21 cellular contexts compared by ENCODE assay signal in genomic region chr20:63158352-63158751, GRCh38. TPM values are rescaled to one million over a fixed set of nuclear protein-coding genes. Genes with fewer than 3 reads are reported as not detected.
A peak's percentile ranks its signal among the peaks of the same experiment; 100 is the strongest.
DNase-seq lines count a peak whose midpoint lies in the region; ATAC-seq and TF ChIP-seq lines count a peak whose summit lies in the region.
"Had no signal": no experiment of that assay in that cellular context is flagged by ENCODE, and none has a peak within 500 bp of the region (broad histone marks: within the 10 kb centered on the region; RNA-seq: fewer than 3 reads in every experiment).

No MANE protein-coding gene starts in this region.

- no peak overlapping the region for H4K91ac ChIP-seq in neuronal stem cell (ENCODE audit: low read depth, low read length, poor library complexity)

- H2BK120ac ChIP-seq in neuronal stem cell (ENCODE audit: low read depth, low read length) = no peak overlapping the region

- H2BK15ac ChIP-seq in neuronal stem cell (ENCODE audit: low read length) = no peak overlapping the region

- ATAC-seq in RWPE2 (ENCODE audit: low read depth) = no peak
- ATAC-seq in aorta (ENCODE audit: low FRiP score) = no peak
- no peak for ATAC-seq in HG02840 (IDR thresholded peaks at IDR 0.05; ENCODE audit: low FRiP score, unreplicated experiment)
- ATAC-seq: A549, HCT116 had no signal

- H3K27ac ChIP-seq in HEK293 (ENCODE audit: extremely low read depth, low read depth, low read length) (no peak overlapping the region), RWPE2 (ENCODE audit: poor library complexity, severe bottlenecking) (no peak overlapping the region), neuronal stem cell (replicated peaks; ENCODE audit: low read length) (no peak overlapping the region), aorta (ENCODE audit: low read depth in 1 of 2, low read length in 2 of 2) (no peak overlapping the region)
- H3K27ac ChIP-seq: A549, GM23248 had no signal

- H4K8ac ChIP-seq in neuronal stem cell (ENCODE audit: low read depth, low read length) = no peak overlapping the region

- no peak overlapping the region for H3K4me2 ChIP-seq in neuronal stem cell (ENCODE audit: insufficient read depth, low read length, poor library complexity, severe bottlenecking)
- H3K4me2 ChIP-seq: A549 had no signal

- H3K14ac ChIP-seq in neuronal stem cell (ENCODE audit: low read length) = peak overlapping the region; percentile 38

- H2BK12ac ChIP-seq in neuronal stem cell (ENCODE audit: low read length) = no peak overlapping the region

- intact Hi-C loops in aorta (cut with DNase I) = no loop called here

- no peak overlapping the region for H3K23ac ChIP-seq in neuronal stem cell (ENCODE audit: low read depth, low read length, poor library complexity)

- POLR2A ChIA-PET in HEK293 (lab: Yijun Ruan, JAX) = no interaction called here

- H3K79me1 ChIP-seq in neuronal stem cell (ENCODE audit: low read depth, low read length) = no peaks in the 10 kb centered on the region

- peaks cover 62% of the 10 kb centered on the region for H3K27me3 ChIP-seq in RWPE2 (ENCODE audit: insufficient read depth, poor library complexity, severe bottlenecking)
- peaks cover 0 to 33% (median 0%) of the 10 kb centered on the region in 3 experiments for H3K27me3 ChIP-seq in neuronal stem cell (ENCODE audit: control insufficient read depth in 3 of 3, insufficient read depth in 3 of 3, low read depth in 1 of 3, low read length in 3 of 3)
- no peaks in the 10 kb centered on the region for H3K27me3 ChIP-seq in aorta (ENCODE audit: control insufficient read depth in 1 of 2, insufficient read depth in 2 of 2, low read length in 1 of 2)

- H3K4me3 ChIP-seq in HEK293 (ENCODE audit: low read depth, low read length) = no peak overlapping the region
- H3K4me3 ChIP-seq in RWPE2 (ENCODE audit: severe bottlenecking) = no peak overlapping the region
- H3K4me3 ChIP-seq in neuronal stem cell (ENCODE audit: low read length in 2 of 2) = no peak overlapping the region
- no peak overlapping the region for H3K4me3 ChIP-seq in aorta (ENCODE audit: low read length in 2 of 2)
- H3K4me3 ChIP-seq: A549, GM23248 had no signal

- no CpG with 5 or more reads among the region's 2 CpGs for WGBS in neuronal stem cell (ENCODE audit: extremely low coverage in 2 of 2, insufficient read length in 2 of 2, insufficient replicate concordance in 1 of 2), 2 donors
- WGBS in aorta, 2 donors = 87 to 88% methylated on average over 2 of the region's 2 CpGs

- no peak overlapping the region for H2AK5ac ChIP-seq in neuronal stem cell (ENCODE audit: low read depth, low read length)

- no peak overlapping the region for H3K9ac ChIP-seq in neuronal stem cell (ENCODE audit: low read depth, low read length, poor library complexity)
- H3K9ac ChIP-seq: GM23248 had no signal

- H2AFZ ChIP-seq in neuronal stem cell (ENCODE audit: low read length) = no peak overlapping the region
- H2AFZ ChIP-seq: GM23248 had no signal

- H3K9me3 ChIP-seq in HEK293 (ENCODE audit: control insufficient read depth, insufficient read depth, low read depth, low read length) (no peaks in the 10 kb centered on the region), RWPE2 (ENCODE audit: severe bottlenecking) (no peaks in the 10 kb centered on the region), neuronal stem cell (replicated peaks in 1 of 2; ENCODE audit: control insufficient read depth in 2 of 2, insufficient read depth in 1 of 2, low read depth in 1 of 2, low read length in 2 of 2) (peaks cover 0 to 3% of the 10 kb centered on the region in 2 donors), aorta (ENCODE audit: control insufficient read depth, low read length) (no peaks in the 10 kb centered on the region)
- H3K9me3 ChIP-seq: A549, BE2C had no signal

- no peak overlapping the region for H3K4ac ChIP-seq in neuronal stem cell (ENCODE audit: low read length)

- H2BK5ac ChIP-seq in neuronal stem cell (ENCODE audit: low read length) = no peak overlapping the region

- H3K4me1 ChIP-seq in HEK293 (ENCODE audit: control insufficient read depth, insufficient read depth, low read length) (no peaks in the 10 kb centered on the region), RWPE2 (ENCODE audit: insufficient read depth, poor library complexity, severe bottlenecking) (no peaks in the 10 kb centered on the region), neuronal stem cell (ENCODE audit: control insufficient read depth in 2 of 2, insufficient read depth in 1 of 2, low read depth in 1 of 2, low read length in 2 of 2) (peaks cover 2 to 4% of the 10 kb centered on the region in 2 donors), aorta (ENCODE audit: control insufficient read depth in 1 of 2, insufficient read depth in 2 of 2, low read length in 2 of 2) (no peaks in the 10 kb centered on the region)
- H3K4me1 ChIP-seq: A549, BE2C had no signal

- no peak for TF ChIP-seq CTCF in HEK293 (tag by site-specific recombination; IDR thresholded peaks at IDR 0.05)
- TF ChIP-seq CTCF in RWPE2 (IDR thresholded peaks at IDR 0.05; ENCODE audit: poor library complexity, severe bottlenecking) = no peak

- CTCF ChIA-PET in HEK293 (lab: Yijun Ruan, JAX) = no interaction called here

- no peak overlapping the region for H3K18ac ChIP-seq in neuronal stem cell (ENCODE audit: low read length)

- DNase-seq in RWPE2 (ENCODE audit: low spot score) (peak; percentile 52), neuronal stem cell (ENCODE audit: low spot score) (no peak), aorta (peak; percentile 5 to 24), iPS-NIHi11 (ENCODE audit: low spot score) (no peak), NCI-H748 (lab: John Stamatoyannopoulos, UW; ENCODE audit: unreplicated experiment) (no peak)
- DNase-seq: 8988T, ACHN, AML-193, BE2C, C1 segment of cervical spinal cord, Calu3, COR-L47, DMS53, DND-41, GM23248, H9, HFFc6 had no signal

- H3K36me3 ChIP-seq in HEK293 (ENCODE audit: control insufficient read depth in 2 of 2, insufficient read depth in 1 of 2, low read length in 2 of 2) = no peaks in the 10 kb centered on the region
- H3K36me3 ChIP-seq in RWPE2 (ENCODE audit: low read depth) = no peaks in the 10 kb centered on the region
- no peaks in the 10 kb centered on the region for H3K36me3 ChIP-seq in neuronal stem cell (replicated peaks in 1 of 2; ENCODE audit: control insufficient read depth in 2 of 2, insufficient read depth in 2 of 2, low read length in 2 of 2)
- H3K36me3 ChIP-seq in aorta (ENCODE audit: control insufficient read depth in 1 of 2, insufficient read depth in 2 of 2, low read length in 1 of 2) = no peaks in the 10 kb centered on the region
- H3K36me3 ChIP-seq: BE2C had no signal

TF ChIP-seq in HEK293, 187 proteins besides CTCF, POLR2A, EP300 and RAD21:
- TF ChIP-seq EGR2 (tag by site-specific recombination; IDR thresholded peaks at IDR 0.05; ENCODE audit: low read depth) (peak; percentile 55; the same call in 1 of the 2 replicates), ZNF747 (tag by site-specific recombination; IDR thresholded peaks at IDR 0.05) (no peak)

RNA-seq across cellular contexts. Expression of gene YTHDF1, which starts 57.6 kb away (rescaled TPM):
- 33.5 TPM for polyA plus RNA-seq in neuronal stem cell (2013, experiment 1 of 2)
- 33.7 TPM for polyA plus RNA-seq in neuronal stem cell (2013, experiment 2 of 2)
- 10 to 100 TPM; 27.2 to 30.4 TPM for total RNA-seq in aorta
- polyA plus RNA-seq in aorta = 10 to 100 TPM; 19.8 to 22.2 TPM

Comparison
In these comparisons a context has a peak if more than half of its experiments do, and no peak if none do; other contexts are left out.
1. DNase-seq: peak in RWPE2 (single experiment) and aorta (2 of 2); none in neuronal stem cell (single experiment), iPS-NIHi11 (single experiment) and NCI-H748 (single experiment).